3 cellular contexts compared by ENCODE assay signal in the genomic region with DNA sequence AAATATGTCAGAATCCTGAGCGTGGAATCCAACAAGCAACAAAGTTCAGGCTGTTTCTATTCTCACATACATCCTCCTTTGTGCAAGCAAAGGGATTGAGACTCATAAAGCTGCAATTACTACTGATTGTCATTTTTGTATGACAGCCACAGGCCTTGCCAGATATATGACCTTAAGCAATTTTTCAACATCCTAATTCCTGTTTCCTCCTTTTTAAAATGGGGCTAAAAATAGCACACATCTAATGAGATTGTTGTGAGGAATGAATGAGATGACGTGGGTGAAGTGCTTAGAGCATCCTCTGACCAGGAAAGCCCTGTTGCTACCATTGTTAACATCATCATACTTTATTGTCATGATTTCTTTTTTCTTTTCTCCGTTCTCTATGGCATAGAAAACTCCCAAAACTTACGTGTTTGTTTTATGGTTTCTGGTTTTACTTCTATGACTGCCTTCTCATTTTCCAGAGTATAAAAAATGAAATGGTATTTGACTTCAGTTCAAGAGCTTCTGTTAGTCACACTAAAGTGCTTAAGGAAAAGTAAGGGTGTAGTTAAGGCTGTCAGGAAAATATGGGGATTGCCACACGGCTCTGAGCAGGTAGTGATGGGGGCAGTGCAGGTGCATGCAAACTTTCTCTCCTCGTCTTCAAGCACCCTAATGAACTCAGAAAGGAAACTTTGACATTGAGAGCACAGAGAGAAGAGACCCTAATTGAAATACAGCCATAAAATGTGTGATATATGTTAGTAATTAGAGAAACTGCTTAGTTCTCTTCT.
TF ChIP-seq lines count a peak whose summit lies in the region.

No MANE protein-coding gene starts in this region.

TF ChIP-seq in SK-N-SH treated with all-trans-retinoic acid at 6 μM for 48 hours, 23 proteins besides CTCF, POLR2A, EP300 and RAD21 (continued from another document and continues in another):
- TF ChIP-seq ZNF70 (CRISPR knock-in tag; IDR thresholded peaks at IDR 0.05) = no peak
- TF ChIP-seq, protein P1, sequence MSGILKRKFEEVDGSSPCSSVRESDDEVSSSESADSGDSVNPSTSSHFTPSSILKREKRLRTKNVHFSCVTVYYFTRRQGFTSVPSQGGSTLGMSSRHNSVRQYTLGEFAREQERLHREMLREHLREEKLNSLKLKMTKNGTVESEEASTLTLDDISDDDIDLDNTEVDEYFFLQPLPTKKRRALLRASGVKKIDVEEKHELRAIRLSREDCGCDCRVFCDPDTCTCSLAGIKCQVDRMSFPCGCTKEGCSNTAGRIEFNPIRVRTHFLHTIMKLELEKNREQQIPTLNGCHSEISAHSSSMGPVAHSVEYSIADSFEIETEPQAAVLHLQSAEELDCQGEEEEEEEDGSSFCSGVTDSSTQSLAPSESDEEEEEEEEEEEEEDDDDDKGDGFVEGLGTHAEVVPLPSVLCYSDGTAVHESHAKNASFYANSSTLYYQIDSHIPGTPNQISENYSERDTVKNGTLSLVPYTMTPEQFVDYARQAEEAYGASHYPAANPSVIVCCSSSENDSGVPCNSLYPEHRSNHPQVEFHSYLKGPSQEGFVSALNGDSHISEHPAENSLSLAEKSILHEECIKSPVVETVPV (CRISPR knock-in tag; IDR thresholded peaks at IDR 0.05) = no peak
- no peak for TF ChIP-seq ESRRG (CRISPR knock-in tag; IDR thresholded peaks at IDR 0.05)
- TF ChIP-seq ARNTL (CRISPR knock-in tag; IDR thresholded peaks at IDR 0.05; ENCODE audit: borderline replicate concordance, low read depth) = no peak
- TF ChIP-seq TCF4 (CRISPR knock-in tag; IDR thresholded peaks at IDR 0.05; ENCODE audit: borderline replicate concordance) = no peak
- no peak for TF ChIP-seq PATZ1 (CRISPR knock-in tag; IDR thresholded peaks at IDR 0.05; ENCODE audit: borderline replicate concordance)
- TF ChIP-seq ZFP30 (CRISPR knock-in tag; IDR thresholded peaks at IDR 0.05) = no peak
- TF ChIP-seq BACH2 (CRISPR knock-in tag; IDR thresholded peaks at IDR 0.05; ENCODE audit: borderline replicate concordance) = no peak
- TF ChIP-seq CREB5 (CRISPR knock-in tag; IDR thresholded peaks at IDR 0.05; ENCODE audit: low read depth) = no peak

TF ChIP-seq in SK-N-SH, 30 proteins besides CTCF, POLR2A, EP300 and RAD21 (continued from another document):
- TF ChIP-seq MXI1 (IDR thresholded peaks at IDR 0.05; ENCODE audit: low read depth, low read length) (no peak), NRF1 (IDR thresholded peaks at IDR 0.05; ENCODE audit: low read depth, low read length) (no peak), TAF1 (IDR thresholded peaks at IDR 0.05; ENCODE audit: borderline replicate concordance, low read depth, low read length) (no peak), FOXJ3 (CRISPR knock-in tag; IDR thresholded peaks at IDR 0.05) (no peak)
- TF ChIP-seq, protein P2, sequence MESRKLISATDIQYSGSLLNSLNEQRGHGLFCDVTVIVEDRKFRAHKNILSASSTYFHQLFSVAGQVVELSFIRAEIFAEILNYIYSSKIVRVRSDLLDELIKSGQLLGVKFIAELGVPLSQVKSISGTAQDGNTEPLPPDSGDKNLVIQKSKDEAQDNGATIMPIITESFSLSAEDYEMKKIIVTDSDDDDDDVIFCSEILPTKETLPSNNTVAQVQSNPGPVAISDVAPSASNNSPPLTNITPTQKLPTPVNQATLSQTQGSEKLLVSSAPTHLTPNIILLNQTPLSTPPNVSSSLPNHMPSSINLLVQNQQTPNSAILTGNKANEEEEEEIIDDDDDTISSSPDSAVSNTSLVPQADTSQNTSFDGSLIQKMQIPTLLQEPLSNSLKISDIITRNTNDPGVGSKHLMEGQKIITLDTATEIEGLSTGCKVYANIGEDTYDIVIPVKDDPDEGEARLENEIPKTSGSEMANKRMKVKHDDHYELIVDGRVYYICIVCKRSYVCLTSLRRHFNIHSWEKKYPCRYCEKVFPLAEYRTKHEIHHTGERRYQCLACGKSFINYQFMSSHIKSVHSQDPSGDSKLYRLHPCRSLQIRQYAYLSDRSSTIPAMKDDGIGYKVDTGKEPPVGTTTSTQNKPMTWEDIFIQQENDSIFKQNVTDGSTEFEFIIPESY (IDR thresholded peaks at IDR 0.05; ENCODE audit: borderline replicate concordance, low read depth) = no peak

TF ChIP-seq in WTC11, 78 proteins besides CTCF, POLR2A, EP300 and RAD21:
- TF ChIP-seq FOXJ3 (CRISPR knock-in tag; IDR thresholded peaks at IDR 0.05; ENCODE audit: borderline replicate concordance) (no peak), GTF2I (CRISPR knock-in tag; conservative IDR thresholded peaks at IDR 0.05) (no peak), TEAD1 (CRISPR knock-in tag; IDR thresholded peaks at IDR 0.05) (no peak), CBFB (CRISPR knock-in tag; IDR thresholded peaks at IDR 0.05; ENCODE audit: low read depth) (no peak), ZNF232 (CRISPR knock-in tag; IDR thresholded peaks at IDR 0.05) (no peak), NR2C2 (CRISPR knock-in tag; IDR thresholded peaks at IDR 0.05) (no peak), FOXK1 (CRISPR knock-in tag; IDR thresholded peaks at IDR 0.05) (no peak)
- TF ChIP-seq, protein P3, sequence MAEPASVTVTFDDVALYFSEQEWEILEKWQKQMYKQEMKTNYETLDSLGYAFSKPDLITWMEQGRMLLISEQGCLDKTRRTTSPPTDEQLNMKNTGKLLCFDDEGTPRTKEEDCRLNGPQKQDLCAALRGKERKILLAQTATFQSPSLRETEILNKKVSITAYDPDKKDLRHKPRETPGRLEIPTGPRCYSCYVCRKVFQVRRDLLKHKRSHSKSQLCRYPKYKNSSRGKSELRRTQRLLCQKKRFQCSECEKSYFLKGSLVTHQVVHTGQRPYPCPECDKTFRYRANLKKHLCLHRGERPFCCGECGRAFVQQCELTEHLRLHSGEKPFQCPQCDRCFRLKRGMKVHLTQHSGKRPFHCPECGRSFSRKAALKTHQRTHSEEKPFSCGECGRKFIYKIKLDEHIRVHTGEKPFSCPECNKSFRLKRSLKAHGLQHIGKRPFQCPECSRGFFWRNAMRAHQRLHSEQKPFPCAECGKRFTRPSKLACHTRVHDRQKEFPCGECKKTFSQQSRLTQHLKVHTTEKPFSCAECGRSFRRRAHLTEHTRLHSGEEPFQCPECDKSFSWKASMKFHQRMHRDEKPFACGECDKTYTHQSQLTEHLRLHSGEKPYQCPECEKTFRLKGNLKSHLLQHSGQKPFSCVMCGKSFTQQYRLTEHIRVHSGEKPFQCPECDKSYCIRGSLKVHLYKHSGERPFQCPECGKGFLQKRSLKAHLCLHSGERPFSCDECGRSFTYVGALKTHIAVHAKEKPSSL (CRISPR knock-in tag; conservative IDR thresholded peaks at IDR 0.05) = no peak
- TF ChIP-seq, protein P4, sequence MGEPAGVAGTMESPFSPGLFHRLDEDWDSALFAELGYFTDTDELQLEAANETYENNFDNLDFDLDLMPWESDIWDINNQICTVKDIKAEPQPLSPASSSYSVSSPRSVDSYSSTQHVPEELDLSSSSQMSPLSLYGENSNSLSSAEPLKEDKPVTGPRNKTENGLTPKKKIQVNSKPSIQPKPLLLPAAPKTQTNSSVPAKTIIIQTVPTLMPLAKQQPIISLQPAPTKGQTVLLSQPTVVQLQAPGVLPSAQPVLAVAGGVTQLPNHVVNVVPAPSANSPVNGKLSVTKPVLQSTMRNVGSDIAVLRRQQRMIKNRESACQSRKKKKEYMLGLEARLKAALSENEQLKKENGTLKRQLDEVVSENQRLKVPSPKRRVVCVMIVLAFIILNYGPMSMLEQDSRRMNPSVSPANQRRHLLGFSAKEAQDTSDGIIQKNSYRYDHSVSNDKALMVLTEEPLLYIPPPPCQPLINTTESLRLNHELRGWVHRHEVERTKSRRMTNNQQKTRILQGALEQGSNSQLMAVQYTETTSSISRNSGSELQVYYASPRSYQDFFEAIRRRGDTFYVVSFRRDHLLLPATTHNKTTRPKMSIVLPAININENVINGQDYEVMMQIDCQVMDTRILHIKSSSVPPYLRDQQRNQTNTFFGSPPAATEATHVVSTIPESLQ (CRISPR knock-in tag; IDR thresholded peaks at IDR 0.05) = no peak
- TF ChIP-seq, protein P5, sequence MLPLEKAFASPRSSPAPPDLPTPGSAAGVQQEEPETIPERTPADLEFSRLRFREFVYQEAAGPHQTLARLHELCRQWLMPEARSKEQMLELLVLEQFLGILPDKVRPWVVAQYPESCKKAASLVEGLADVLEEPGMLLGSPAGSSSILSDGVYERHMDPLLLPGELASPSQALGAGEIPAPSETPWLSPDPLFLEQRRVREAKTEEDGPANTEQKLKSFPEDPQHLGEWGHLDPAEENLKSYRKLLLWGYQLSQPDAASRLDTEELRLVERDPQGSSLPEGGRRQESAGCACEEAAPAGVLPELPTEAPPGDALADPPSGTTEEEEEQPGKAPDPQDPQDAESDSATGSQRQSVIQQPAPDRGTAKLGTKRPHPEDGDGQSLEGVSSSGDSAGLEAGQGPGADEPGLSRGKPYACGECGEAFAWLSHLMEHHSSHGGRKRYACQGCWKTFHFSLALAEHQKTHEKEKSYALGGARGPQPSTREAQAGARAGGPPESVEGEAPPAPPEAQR (CRISPR knock-in tag; IDR thresholded peaks at IDR 0.05) = no peak
- TF ChIP-seq, protein P6, sequence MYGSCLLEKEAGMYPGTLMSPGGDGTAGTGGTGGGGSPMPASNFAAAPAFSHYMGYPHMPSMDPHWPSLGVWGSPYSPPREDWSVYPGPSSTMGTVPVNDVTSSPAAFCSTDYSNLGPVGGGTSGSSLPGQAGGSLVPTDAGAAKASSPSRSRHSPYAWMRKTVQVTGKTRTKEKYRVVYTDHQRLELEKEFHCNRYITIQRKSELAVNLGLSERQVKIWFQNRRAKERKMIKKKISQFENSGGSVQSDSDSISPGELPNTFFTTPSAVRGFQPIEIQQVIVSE (CRISPR knock-in tag; IDR thresholded peaks at IDR 0.05; ENCODE audit: borderline replicate concordance) = no peak
TF ChIP-seq in WTC11: peak in this region for 0.
